In genomic region chr16:22205577-22206012, GRCh38 we compare ENCODE assay signal across 8 cellular contexts. TPM values are rescaled to one million over a fixed set of nuclear protein-coding genes. Genes with fewer than 3 reads are reported as not detected.
DNase-seq lines count a peak whose midpoint lies in the region; ATAC-seq and TF ChIP-seq lines count a peak whose summit lies in the region.

No MANE protein-coding gene starts in this region.

- H3K79me1 ChIP-seq in H9 (ENCODE audit: insufficient read depth, low read depth, low read length, poor library complexity, severe bottlenecking): peaks cover 8% of the 10 kb centered on the region

- peaks cover 14% of the 10 kb centered on the region for H3K23me2 ChIP-seq in H9 (ENCODE audit: insufficient read length, low read depth, low read length, poor library complexity, severe bottlenecking)

- WGBS in H9 (ENCODE audit: extremely low coverage, insufficient read length, low lambda C conversion rate): no CpG with 5 or more reads among the region's 11 CpGs
- 7% methylated on average over 11 of the region's 11 CpGs for WGBS in right cardiac atrium

- ATAC-seq in right cardiac atrium (no peak), HG03432 (IDR thresholded peaks at IDR 0.05; ENCODE audit: unreplicated experiment) (no peak)

- TF ChIP-seq CTCF in H9 (conservative IDR thresholded peaks at IDR 0.05): no peak

- H3K14ac ChIP-seq in H9 (ENCODE audit: insufficient read depth, low read length): no peak overlapping the region

- peak overlapping the region in 1 of 3 experiments; percentile 32; a peak in 1 of 7 replicates for H3K27ac Mint-ChIP-seq in H9
- H3K27ac Mint-ChIP-seq in activated CD4-positive, alpha-beta memory T cell treated with anti-CD3 and anti-CD28 coated beads for 36 hours: peak overlapping the region; percentile 63

- no peaks in the 10 kb centered on the region; a peak in 3 of 5 replicates for H3K9me3 Mint-ChIP-seq in H9
- H3K9me3 Mint-ChIP-seq in activated CD4-positive, alpha-beta memory T cell treated with anti-CD3 and anti-CD28 coated beads for 36 hours: peaks cover 1% of the 10 kb centered on the region

- peaks cover 5% of the 10 kb centered on the region; the same call in 1 of the 2 replicates for H3K4me1 ChIP-seq in H9 (ENCODE audit: insufficient read depth, low read length)
- peaks cover 8% of the 10 kb centered on the region for H3K4me1 ChIP-seq in right cardiac atrium (ENCODE audit: control insufficient read depth, insufficient read depth, low read length)
- H3K4me1 ChIP-seq in skeletal muscle tissue (ENCODE audit: control insufficient read depth in 3 of 3, insufficient read depth in 3 of 3, low read length in 3 of 3): peaks cover 37 to 40% (median 37%) of the 10 kb centered on the region in 3 donors

- intact Hi-C loops in activated CD4-positive, alpha-beta memory T cell treated with anti-CD3 and anti-CD28 coated beads for 36 hours (cut with micrococcal nuclease): loop anchor here (1.0 to 2.0 kb wide), 4 partner anchors 10 to 92 kb away; partner anchors contain the start of gene POLR3E
- intact Hi-C loops in right cardiac atrium (cut with DNase I): loop anchor here in 1 of 4 donors (5.0 kb wide), 1 partner anchor 92 kb away; the partner anchor contains the start of gene POLR3E

- H3K4ac ChIP-seq in H9 (ENCODE audit: low read depth, low read length): no peak overlapping the region

- H3T11ph ChIP-seq in H9 (ENCODE audit: low read length): no peak overlapping the region

- H3K27me3 ChIP-seq in H9 (ENCODE audit: insufficient read depth, low read length): no peaks in the 10 kb centered on the region
- H3K27me3 ChIP-seq in right cardiac atrium (ENCODE audit: control insufficient read depth, insufficient read depth): no peaks in the 10 kb centered on the region
- no peaks in the 10 kb centered on the region for H3K27me3 ChIP-seq in skeletal muscle tissue (ENCODE audit: control insufficient read depth in 3 of 3, insufficient read depth in 3 of 3, low read length in 3 of 3)

- H3K36me3 ChIP-seq in skeletal muscle tissue (ENCODE audit: control insufficient read depth in 3 of 3, insufficient read depth in 3 of 3, low read length in 3 of 3): peaks cover 0 to under 1% (median 0%) of the 10 kb centered on the region in 3 donors

- H2AK5ac ChIP-seq in H9 (ENCODE audit: insufficient read length, low read length): no peak overlapping the region

- H4K8ac ChIP-seq in H9 (replicated peaks; ENCODE audit: insufficient read length, low read depth, low read length): no peak overlapping the region

- peaks cover 15 to 16% of the 10 kb centered on the region in 2 experiments for H3K4me1 Mint-ChIP-seq in H9
- H3K4me1 Mint-ChIP-seq in activated CD4-positive, alpha-beta memory T cell treated with anti-CD3 and anti-CD28 coated beads for 36 hours (ENCODE audit: low read depth): peaks cover 26% of the 10 kb centered on the region

- no peak for DNase-seq in H9
- DNase-seq in activated CD4-positive, alpha-beta memory T cell treated with anti-CD3 and anti-CD28 coated beads for 36 hours: no peak
- DNase-seq in right cardiac atrium: no peak
- DNase-seq in NCI-H524 treated with DMSO at 0.1 percent for 48 hours (lab: John Stamatoyannopoulos, UW): no peak
- no peak for DNase-seq in NOMO-1 (lab: John Stamatoyannopoulos, UW; ENCODE audit: unreplicated experiment in 2 of 2)
- DNase-seq in germinal center (ENCODE audit: low spot score): no peak

- H2BK120ac ChIP-seq in H9 (ENCODE audit: low read depth, low read length, poor library complexity, severe bottlenecking): no peak overlapping the region

- peaks cover 9% of the 10 kb centered on the region; the same call in 1 of the 2 replicates for H3K79me2 ChIP-seq in H9 (ENCODE audit: insufficient read depth, low read length)

- no peak overlapping the region for H3K23ac ChIP-seq in H9 (ENCODE audit: insufficient read length, low read depth, low read length)

- H3K4me2 ChIP-seq in H9 (ENCODE audit: insufficient read depth, insufficient read length, low read length): peak overlapping the region; percentile 89

- no peak overlapping the region for H4K5ac ChIP-seq in H9 (ENCODE audit: insufficient read length, low read depth, low read length)

- no peak overlapping the region for H2AFZ ChIP-seq in H9 (ENCODE audit: low read length)

- H3K4me3 ChIP-seq in right cardiac atrium (ENCODE audit: low read length) (peak overlapping the region; percentile 33), skeletal muscle tissue (ENCODE audit: low read length in 3 of 3) (peak overlapping the region; percentile 72 to 93 (median 93))

- no peak overlapping the region for H3K9ac ChIP-seq in H9 (ENCODE audit: extremely low read depth, insufficient read length, low read length)
- H3K9ac ChIP-seq in skeletal muscle tissue (ENCODE audit: low read depth in 1 of 3, low read length in 3 of 3): peak overlapping the region; percentile 71 to 93 (median 74)

- H3K36me3 Mint-ChIP-seq in H9 (ENCODE audit: insufficient read depth in 1 of 3, low read depth in 3 of 3): peaks cover 3 to 5% (median 3%) of the 10 kb centered on the region in 3 experiments; a peak in 4 of 7 replicates
- H3K36me3 Mint-ChIP-seq in activated CD4-positive, alpha-beta memory T cell treated with anti-CD3 and anti-CD28 coated beads for 36 hours: peaks cover 9% of the 10 kb centered on the region

- no peaks in the 10 kb centered on the region for H3K27me3 Mint-ChIP-seq in H9 (ENCODE audit: low read depth)
- H3K27me3 Mint-ChIP-seq in activated CD4-positive, alpha-beta memory T cell treated with anti-CD3 and anti-CD28 coated beads for 36 hours: no peaks in the 10 kb centered on the region

- no peak overlapping the region for H2BK5ac ChIP-seq in H9 (ENCODE audit: insufficient read length, low read length)

- no peaks in the 10 kb centered on the region for H4K20me1 ChIP-seq in H9 (ENCODE audit: control insufficient read depth, insufficient read depth, insufficient read length)

- no peak overlapping the region for H3K56ac ChIP-seq in H9 (ENCODE audit: insufficient read length, low read depth, low read length)

- H3K18ac ChIP-seq in H9 (ENCODE audit: insufficient read length, low read depth, low read length): no peak overlapping the region

- H2BK15ac ChIP-seq in H9 (ENCODE audit: low read depth, low read length): no peak overlapping the region

- H3K9me3 ChIP-seq in H9 (ENCODE audit: control insufficient read depth, low read depth, low read length) (no peaks in the 10 kb centered on the region), right cardiac atrium (ENCODE audit: control insufficient read depth, low read length) (no peaks in the 10 kb centered on the region), skeletal muscle tissue (ENCODE audit: control insufficient read depth in 3 of 3, low read length in 3 of 3) (peaks cover 0 to 2% (median 0%) of the 10 kb centered on the region in 3 donors)

- no peak overlapping the region for H3K27ac ChIP-seq in H9 (ENCODE audit: insufficient read length, low read depth, low read length)
- H3K27ac ChIP-seq in right cardiac atrium (ENCODE audit: low read length): peak overlapping the region; percentile 6
- H3K27ac ChIP-seq in skeletal muscle tissue (ENCODE audit: low read depth, low read length): peak overlapping the region; percentile 87

- CTCF ChIA-PET in activated CD4-positive, alpha-beta memory T cell treated with anti-CD3 and anti-CD28 coated beads for 36 hours (lab: Charles Lee): interaction anchor here (0.7 to 4.5 kb wide), 11 partner anchors 10 to 198 kb away, joined by 3 to 41 read pairs (median 11); partner anchors contain the start of genes MOSMO and POLR3E

- H2BK12ac ChIP-seq in H9 (ENCODE audit: insufficient read length, low read depth, low read length): no peak overlapping the region

- no peak overlapping the region for H2BK20ac ChIP-seq in H9 (ENCODE audit: low read depth, low read length, poor library complexity, severe bottlenecking)

- H4K91ac ChIP-seq in H9 (ENCODE audit: insufficient read length, low read depth, low read length): no peak overlapping the region

- POLR2A ChIA-PET in activated CD4-positive, alpha-beta memory T cell treated with anti-CD3 and anti-CD28 coated beads for 36 hours (lab: Charles Lee): interaction anchor here (0.5 to 3.3 kb wide), 9 partner anchors 8 to 95 kb away, joined by 3 to 28 read pairs (median 4); partner anchors contain the start of gene POLR3E

- H3K4me3 Mint-ChIP-seq in H9: peak overlapping the region; percentile 74 to 97
- peak overlapping the region; percentile 95 for H3K4me3 Mint-ChIP-seq in activated CD4-positive, alpha-beta memory T cell treated with anti-CD3 and anti-CD28 coated beads for 36 hours

RNA-seq across cellular contexts. Expression of gene EEF2K, which starts 0.5 kb away (rescaled TPM):
- total RNA-seq in H9 (2021) (19.6 and 20.7 TPM in 2 replicates), right cardiac atrium (10 to 100 TPM; 28.1 to 38.3 (median 31.4) TPM), skeletal muscle tissue (86.1 TPM)
- 10 to 100 TPM; 23.0 to 24.1 TPM for total RNA-seq in activated CD4-positive, alpha-beta memory T cell treated with anti-CD3 and anti-CD28 coated beads for 36 hours
- polyA plus RNA-seq in right cardiac atrium: 15.0 TPM

RNA-seq across cellular contexts. Expression of gene SDR42E2, which starts 43.3 kb away (rescaled TPM):
- total RNA-seq in H9 (2021): 0.09 TPM in 1 of 2 replicates, not detected in the other
- total RNA-seq in activated CD4-positive, alpha-beta memory T cell treated with anti-CD3 and anti-CD28 coated beads for 36 hours: under 1 TPM; 0.10 to 0.12 TPM
- under 1 TPM in 1 of 4 donors, not detected in 3; 0.09 TPM for total RNA-seq in right cardiac atrium
- polyA plus RNA-seq in right cardiac atrium: not detected
- total RNA-seq in skeletal muscle tissue: not detected
